6 cellular contexts compared by ENCODE assay signal in genomic region chr6:31817929-31818511, GRCh38. TPM values are rescaled to one million over a fixed set of nuclear protein-coding genes. Genes with fewer than 3 reads are reported as not detected.
DNase-seq lines count a peak whose midpoint lies in the region; ATAC-seq and TF ChIP-seq lines count a peak whose summit lies in the region.
"Not testable (repeated sequence)": the region's sequence is repeated elsewhere in the genome, so short reads cannot be mapped to it uniquely, and the experiment has no call there.

No MANE protein-coding gene starts in this region.

- POLR2A ChIA-PET in activated B cell treated with CpG ODN at 0.5 μM for 24 hours (lab: Charles Lee) = interaction anchor here (1.0 to 1.5 kb wide), 6 partner anchors 9 to 115 kb away, joined by 3 to 7 read pairs (median 4); partner anchors contain the start of genes ABHD16A, DDAH2, HSPA1B and LSM2

- H3K27ac ChIP-seq in right atrium auricular region (peak overlapping the region; percentile 99 to 100), thymus (ENCODE audit: low read depth) (peak overlapping the region; percentile 43)

- not testable (repeated sequence) for DNase-seq in activated B cell treated with CpG ODN at 0.5 μM for 24 hours; cardiac fibroblast (ENCODE audit: low read depth in 2 of 2); right atrium auricular region (ENCODE audit: low spot score); nephron progenitor cell

- intact Hi-C loops in activated B cell treated with CpG ODN at 0.5 μM for 24 hours (cut with micrococcal nuclease) = not testable (repeated sequence)

- H3K4me1 Mint-ChIP-seq in activated B cell treated with CpG ODN at 0.5 μM for 24 hours = peaks cover 41% of the 10 kb centered on the region
- H3K4me1 Mint-ChIP-seq in nephron progenitor cell = peaks cover 51% of the 10 kb centered on the region

- peak overlapping the region; percentile 46 for H3K27ac Mint-ChIP-seq in activated B cell treated with CpG ODN at 0.5 μM for 24 hours
- H3K27ac Mint-ChIP-seq in nephron progenitor cell = not testable (repeated sequence)

- not testable (repeated sequence) for H3K9me3 ChIP-seq in right atrium auricular region; thymus (ENCODE audit: control insufficient read depth)

- TF ChIP-seq CTCF in activated B cell treated with CpG ODN at 0.5 μM for 24 hours (IDR thresholded peaks at IDR 0.05); cardiac fibroblast (IDR thresholded peaks at IDR 0.05; ENCODE audit: low read depth, low read length); right atrium auricular region (IDR thresholded peaks at IDR 0.05); nephron progenitor cell (IDR thresholded peaks at IDR 0.05): not testable (repeated sequence)

- not testable (repeated sequence) for H3K36me3 ChIP-seq in right atrium auricular region; thymus (ENCODE audit: control insufficient read depth, insufficient read depth)

- CTCF ChIA-PET in activated B cell treated with CpG ODN at 0.5 μM for 24 hours (lab: Charles Lee) = not testable (repeated sequence)

- H3K4me1 ChIP-seq in right atrium auricular region (peaks cover 0 to 54% of the 10 kb centered on the region in 2 donors), thymus (ENCODE audit: control insufficient read depth, insufficient read depth, low read length) (peaks cover 15% of the 10 kb centered on the region)

- peak overlapping the region; percentile 52 for H3K4me3 Mint-ChIP-seq in activated B cell treated with CpG ODN at 0.5 μM for 24 hours
- peak overlapping the region; percentile 68 for H3K4me3 Mint-ChIP-seq in nephron progenitor cell

- H3K27me3 ChIP-seq in right atrium auricular region; thymus (ENCODE audit: control insufficient read depth, insufficient read depth): not testable (repeated sequence)

- ATAC-seq in activated B cell treated with CpG ODN at 0.5 μM for 24 hours (ENCODE audit: low read depth) = not testable (repeated sequence)

- not testable (repeated sequence) for H3K9me3 Mint-ChIP-seq in activated B cell treated with CpG ODN at 0.5 μM for 24 hours
- H3K9me3 Mint-ChIP-seq in nephron progenitor cell = peaks cover 35% of the 10 kb centered on the region

- H3K36me3 Mint-ChIP-seq in activated B cell treated with CpG ODN at 0.5 μM for 24 hours (ENCODE audit: low read depth) = not testable (repeated sequence)
- H3K36me3 Mint-ChIP-seq in nephron progenitor cell (ENCODE audit: low read depth) = peaks cover 22% of the 10 kb centered on the region

- H3K4me3 ChIP-seq in GM08714 (ENCODE audit: low read length) (peak overlapping the region; percentile 42; the same call in 1 of the 2 replicates), cardiac fibroblast (replicated peaks in 1 of 2; ENCODE audit: low read depth in 2 of 2, low read length in 2 of 2) (peak overlapping the region; percentile 0 to 47), right atrium auricular region (peak overlapping the region; percentile 58 to 61), thymus (ENCODE audit: low read length) (peak overlapping the region; percentile 42)

- 75% methylated on average over 8 of the region's 8 CpGs for WGBS in thymus

- H3K27me3 Mint-ChIP-seq in activated B cell treated with CpG ODN at 0.5 μM for 24 hours = not testable (repeated sequence)
- H3K27me3 Mint-ChIP-seq in nephron progenitor cell (ENCODE audit: low read depth, poor library complexity) = peaks cover 11% of the 10 kb centered on the region

RNA-seq across cellular contexts. Expression of gene HSPA1A, which starts 2.7 kb away (rescaled TPM):
- total RNA-seq in activated B cell treated with CpG ODN at 0.5 μM for 24 hours (27.1 and 28.1 TPM in 2 replicates), right atrium auricular region (100 to 1,000 TPM; 315 to 334 TPM)
- polyA plus RNA-seq in thymus = 68.8 TPM

RNA-seq across cellular contexts. Expression of gene HSPA1L, which starts 2.9 kb away (rescaled TPM):
- total RNA-seq in activated B cell treated with CpG ODN at 0.5 μM for 24 hours = 1.2 and 2.1 TPM in 2 replicates
- 1 to 10 TPM; 1.1 to 1.6 TPM for total RNA-seq in right atrium auricular region
- polyA plus RNA-seq in thymus = 2.4 TPM

RNA-seq across cellular contexts. Expression of gene HSPA1B, which starts 9.5 kb away (rescaled TPM):
- total RNA-seq in activated B cell treated with CpG ODN at 0.5 μM for 24 hours (23.7 and 30.4 TPM in 2 replicates), right atrium auricular region (100 to 1,000 TPM; 131 to 232 TPM)
- polyA plus RNA-seq in thymus = 46.8 TPM

RNA-seq across cellular contexts. Expression of gene LSM2, which starts 11.3 kb away (rescaled TPM):
- total RNA-seq in activated B cell treated with CpG ODN at 0.5 μM for 24 hours = 61.8 and 68.6 TPM in 2 replicates
- 10 to 100 TPM; 28.8 to 32.0 TPM for total RNA-seq in right atrium auricular region
- 76.8 TPM for polyA plus RNA-seq in thymus

RNA-seq across cellular contexts. Expression of gene VARS1, which starts 22.5 kb away (rescaled TPM):
- total RNA-seq in activated B cell treated with CpG ODN at 0.5 μM for 24 hours (136 and 140 TPM in 2 replicates), right atrium auricular region (10 to 100 TPM; 15.3 to 24.6 TPM)
- polyA plus RNA-seq in thymus = 25.2 TPM

Comparison
In these comparisons a context has a peak if more than half of its experiments do, and no peak if none do; other contexts are left out.
1. RNA of gene HSPA1A, which starts 2.7 kb away (total RNA-seq): 315 to 334 TPM in right atrium auricular region; 27.1 to 28.1 TPM in activated B cell treated with CpG ODN at 0.5 μM for 24 hours; every median in the first group is over 10 times any median in the second.
2. Peak in every context shown above with its lines, with median percentiles within 50 percentile points of each other: H3K4me3 ChIP-seq.